ENCODE assay signal across 19 cellular contexts in the genomic region with DNA sequence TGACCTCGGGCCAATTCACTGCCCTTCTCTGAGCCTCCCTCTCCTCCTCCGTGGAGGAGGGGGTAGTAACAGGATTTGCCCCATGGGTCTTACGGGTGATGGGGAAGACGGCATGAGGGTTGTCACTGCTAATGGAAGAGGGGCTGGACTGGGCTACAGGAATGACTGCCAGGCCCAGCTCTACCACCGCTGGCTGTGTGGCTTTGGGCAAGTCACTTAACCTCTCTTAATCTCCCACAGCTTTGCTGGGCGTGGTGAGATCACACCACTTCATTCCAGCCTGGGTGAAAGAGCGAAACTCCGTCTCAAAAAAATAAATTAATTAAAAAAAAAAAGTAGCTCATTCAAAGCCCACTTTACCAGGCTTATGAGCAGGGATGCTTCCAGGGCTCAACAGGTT. TPM values are rescaled to one million over a fixed set of nuclear protein-coding genes. Genes with fewer than 3 reads are reported as not detected.
"Had no signal": no experiment of that assay in that cellular context is flagged by ENCODE, and none has a peak within 500 bp of the region (broad histone marks: within the 10 kb centered on the region; RNA-seq: fewer than 3 reads in every experiment).

No MANE protein-coding gene starts in this region.

- H3K4me3 ChIP-seq: SJCRH30 had no signal

- DNase-seq: KBM-7, MV-4-11, NCI-H1048, NCI-H1105, NCI-H1417, NCI-H1436 treated with DMSO at 0.1 percent for 48 hours, NCI-H1694, NCI-H187 treated with DMSO at 0.1 percent for 48 hours, NCI-H2029 treated with DMSO at 0.1 percent for 48 hours, NCI-H2171 treated with DMSO at 0.1 percent for 48 hours, NCI-H345, NCI-H446 treated with DMSO at 0.1 percent for 48 hours, NCI-H524, NCI-H526 treated with DMSO at 0.1 percent for 48 hours, NCI-H748 treated with DMSO at 0.1 percent for 48 hours, PC-3, SHP77 treated with DMSO at 0.1 percent for 48 hours, SJCRH30 had no signal

- H3K9me3 ChIP-seq: SJCRH30 had no signal

- H3K27ac ChIP-seq: SJCRH30 had no signal

- H3K36me3 ChIP-seq: SJCRH30 had no signal

RNA-seq across cellular contexts. Expression of a gene that starts 2.8 kb away (rescaled TPM):
- polyA plus RNA-seq: IgD-negative memory B cell had no signal

RNA-seq across cellular contexts. Expression of a gene that starts 50.6 kb away (rescaled TPM):
- polyA plus RNA-seq: IgD-negative memory B cell had no signal
